In genomic region chr7:19113001-19113349, GRCh38 we compare ENCODE assay signal across 26 cellular contexts. TPM values are rescaled to one million over a fixed set of nuclear protein-coding genes. Genes with fewer than 3 reads are reported as not detected.
DNase-seq lines count a peak whose midpoint lies in the region; ATAC-seq and TF ChIP-seq lines count a peak whose summit lies in the region.
"Had no signal": no experiment of that assay in that cellular context is flagged by ENCODE, and none has a peak within 500 bp of the region (broad histone marks: within the 10 kb centered on the region; RNA-seq: fewer than 3 reads in every experiment).

No MANE protein-coding gene starts in this region.

- H3K4me2 ChIP-seq in mammary epithelial cell (ENCODE audit: insufficient read depth, low read depth, low read length) (no peak overlapping the region), mesenchymal stem cell (ENCODE audit: low read length, poor library complexity, severe bottlenecking) (peak overlapping the region; percentile 99)
- H3K4me2 ChIP-seq: PC-9 had no signal

- no peak overlapping the region for H2AK5ac ChIP-seq in mesenchymal stem cell (ENCODE audit: low read length, severe bottlenecking)

- H3K9me3 Mint-ChIP-seq in MCF 10A (ENCODE audit: unreplicated experiment) (peaks cover 7% of the 10 kb centered on the region), brain (peaks cover 0 to 4% (median 0%) of the 10 kb centered on the region in 5 experiments), type B pancreatic cell (no peaks in the 10 kb centered on the region)
- H3K9me3 Mint-ChIP-seq in naive thymus-derived CD8-positive, alpha-beta T cell: peaks cover 0 to 19% (median 10%) of the 10 kb centered on the region in 9 donors

- in situ Hi-C loops in mammary epithelial cell (cut with MboI; ENCODE audit: low sequenced_read_pairs in 2 of 2): loop anchor here in 1 of 2 donors (25.0 kb wide), 1 partner anchor 549 kb away; no protein-coding TSS in a partner anchor

- H3K4me3 ChIP-seq in mammary epithelial cell (replicated peaks in 1 of 3; ENCODE audit: insufficient read depth in 1 of 3, low read depth in 2 of 3, low read length in 3 of 3) (no peak overlapping the region), mesenchymal stem cell (ENCODE audit: insufficient read depth in 1 of 2, low read depth in 1 of 2, low read length in 2 of 2) (peak overlapping the region in 1 of 2 experiments; percentile 99)
- H3K4me3 ChIP-seq: K562, PC-9 had no signal

- H2AFZ ChIP-seq in mammary epithelial cell (ENCODE audit: low read depth, low read length) (no peak overlapping the region), mesenchymal stem cell (ENCODE audit: low read depth, low read length) (no peak overlapping the region)

- no peak for TF ChIP-seq CTCF in MCF 10A (IDR thresholded peaks at IDR 0.05; ENCODE audit: unreplicated experiment)
- no peak for TF ChIP-seq CTCF in mammary epithelial cell (conservative IDR thresholded peaks at IDR 0.05 in 1 of 2, IDR thresholded peaks at IDR 0.05 in 1 of 2; ENCODE audit: extremely low read depth in 1 of 2, insufficient read depth in 1 of 2, low read depth in 1 of 2, low read length in 2 of 2)
- TF ChIP-seq CTCF in brain (conservative IDR thresholded peaks at IDR 0.05): no peak
- TF ChIP-seq CTCF in type B pancreatic cell (conservative IDR thresholded peaks at IDR 0.05): no peak

- ATAC-seq in naive thymus-derived CD8-positive, alpha-beta T cell: no peak
- no peak for ATAC-seq in GM21576 (IDR thresholded peaks at IDR 0.05; ENCODE audit: unreplicated experiment)
- ATAC-seq: esophagus mucosa, heart right ventricle, K562 had no signal

- POLR2A ChIA-PET in MCF 10A (lab: Yijun Ruan, JAX): interaction anchor here (0.6 to 4.6 kb wide), 7 partner anchors 11 to 1236 kb away, joined by 3 to 49 read pairs (median 5); no protein-coding TSS in a partner anchor
- POLR2A ChIA-PET in naive thymus-derived CD8-positive, alpha-beta T cell (lab: Charles Lee): no interaction called here

- no peak overlapping the region for H2BK5ac ChIP-seq in mesenchymal stem cell (ENCODE audit: low read depth, low read length, poor library complexity, severe bottlenecking)

- H3K27me3 ChIP-seq in mammary epithelial cell (ENCODE audit: insufficient read depth, low read length) (peaks cover 51% of the 10 kb centered on the region), mesenchymal stem cell (ENCODE audit: control insufficient read depth in 1 of 2, insufficient read depth in 1 of 2, low read length in 2 of 2) (no peaks in the 10 kb centered on the region)

- H3K36me3 ChIP-seq in mammary epithelial cell (ENCODE audit: insufficient read depth, low read length) (no peaks in the 10 kb centered on the region), mesenchymal stem cell (ENCODE audit: control insufficient read depth in 1 of 2, insufficient read depth in 2 of 2, low read depth in 1 of 2, low read length in 2 of 2) (peaks cover 0 to 2% of the 10 kb centered on the region in 2 experiments)
- H3K36me3 ChIP-seq: heart right ventricle, vagina had no signal

- H2BK15ac ChIP-seq in mesenchymal stem cell (ENCODE audit: low read depth, poor library complexity, severe bottlenecking): no peak overlapping the region

- H2BK12ac ChIP-seq in mesenchymal stem cell (ENCODE audit: low read length in 2 of 2): no peak overlapping the region

- no TSS peak for BruUV-seq in MCF 10A (replicated peaks; lab: Mats Ljungman, UMichigan)
- no TSS peak for BruUV-seq in mammary epithelial cell (replicated peaks; lab: Mats Ljungman, UMichigan)

- H3K27me3 Mint-ChIP-seq in MCF 10A (ENCODE audit: insufficient read depth, unreplicated experiment): no peaks in the 10 kb centered on the region
- H3K27me3 Mint-ChIP-seq in brain: peaks cover 99% of the 10 kb centered on the region
- peaks cover 79% of the 10 kb centered on the region for H3K27me3 Mint-ChIP-seq in type B pancreatic cell
- H3K27me3 Mint-ChIP-seq in naive thymus-derived CD8-positive, alpha-beta T cell: peaks cover 41 to 80% (median 66%) of the 10 kb centered on the region in 5 donors

- H3K4me1 Mint-ChIP-seq in MCF 10A (ENCODE audit: insufficient read depth, unreplicated experiment) (peaks cover 6% of the 10 kb centered on the region), brain (peaks cover 10% of the 10 kb centered on the region), type B pancreatic cell (ENCODE audit: unreplicated experiment) (peaks cover 31% of the 10 kb centered on the region)
- peaks cover 0 to 11% (median 3%) of the 10 kb centered on the region in 4 donors for H3K4me1 Mint-ChIP-seq in naive thymus-derived CD8-positive, alpha-beta T cell

- H4K20me1 ChIP-seq in mammary epithelial cell (ENCODE audit: insufficient read depth, low read length): peaks cover 1% of the 10 kb centered on the region

- no peak overlapping the region for H4K91ac ChIP-seq in mesenchymal stem cell (ENCODE audit: low read length)

- H3K18ac ChIP-seq in mesenchymal stem cell (ENCODE audit: low read depth in 1 of 2, low read length in 2 of 2): no peak overlapping the region

- no peak overlapping the region for H3K14ac ChIP-seq in mesenchymal stem cell (ENCODE audit: low read length in 2 of 2)

- H3K4me1 ChIP-seq in mammary epithelial cell (ENCODE audit: insufficient read depth, low read length) (peaks cover 18% of the 10 kb centered on the region), mesenchymal stem cell (ENCODE audit: control insufficient read depth, insufficient read depth, low read depth, low read length) (peaks cover 15% of the 10 kb centered on the region)

- H3K36me3 Mint-ChIP-seq in MCF 10A (ENCODE audit: insufficient read depth, unreplicated experiment) (peaks cover 46% of the 10 kb centered on the region), brain (no peaks in the 10 kb centered on the region), type B pancreatic cell (peaks cover 17% of the 10 kb centered on the region)
- H3K36me3 Mint-ChIP-seq in naive thymus-derived CD8-positive, alpha-beta T cell: peaks cover 0 to 19% (median 0%) of the 10 kb centered on the region in 3 donors

- H3K27ac ChIP-seq in mammary epithelial cell (ENCODE audit: insufficient read depth, low read depth, low read length) (no peak overlapping the region), mesenchymal stem cell (ENCODE audit: low read length, poor library complexity, severe bottlenecking) (no peak overlapping the region)
- H3K27ac ChIP-seq: PC-9, vagina had no signal

- H3K79me1 ChIP-seq in mesenchymal stem cell (replicated peaks; ENCODE audit: low read length, poor library complexity, severe bottlenecking): peaks cover 14% of the 10 kb centered on the region

- CTCF ChIA-PET in MCF 10A (lab: Yijun Ruan, JAX): interaction anchor here (0.6 to 1.1 kb wide), 4 partner anchors 17 to 755 kb away, joined by 3 to 4 read pairs (median 3); no protein-coding TSS in a partner anchor
- CTCF ChIA-PET in mammary epithelial cell (lab: Charles Lee; ENCODE audit: low non-redundant PET): no interaction called here

- no peak overlapping the region for H3K23ac ChIP-seq in mesenchymal stem cell (ENCODE audit: low read length in 2 of 2)

- H3K79me2 ChIP-seq in mammary epithelial cell (ENCODE audit: insufficient read depth, low read length): no peaks in the 10 kb centered on the region

- dilution Hi-C loops in mammary epithelial cell (cut with HindIII; ENCODE audit: low sequenced_read_pairs): loop anchor here (5.0 kb wide), 1 partner anchor 66 kb away; no protein-coding TSS in a partner anchor

- no peak overlapping the region for H3K4ac ChIP-seq in mesenchymal stem cell (ENCODE audit: low read depth in 1 of 2, low read length in 2 of 2)

- whole genome bisulfite sequencing in mammary epithelial cell (ENCODE audit: low coverage, missing lambda C conversion rate): 26% methylated on average over 4 of the region's 4 CpGs
- 83% methylated on average over 1 of the region's 4 CpGs for WGBS in mesenchymal stem cell

- H3K9me3 ChIP-seq in mammary epithelial cell (replicated peaks; ENCODE audit: insufficient read depth, low read length) (no peaks in the 10 kb centered on the region), mesenchymal stem cell (ENCODE audit: control insufficient read depth, low read length) (no peaks in the 10 kb centered on the region)
- H3K9me3 ChIP-seq: heart right ventricle, vagina had no signal

- intact Hi-C loops in MCF 10A (cut with micrococcal nuclease) (loop anchor here (10.0 kb wide), 1 partner anchor 358 kb away; no protein-coding TSS in a partner anchor), mammary epithelial cell (cut with micrococcal nuclease) (no loop called here)

- DNase-seq in MCF 10A (ENCODE audit: unreplicated experiment): no peak
- DNase-seq in mammary epithelial cell: no peak
- no peak for DNase-seq in mesenchymal stem cell
- no peak for DNase-seq in type B pancreatic cell (ENCODE audit: extremely low spot score, unreplicated experiment)
- DNase-seq in naive thymus-derived CD8-positive, alpha-beta T cell: no peak
- DNase-seq in NCI-H69 (lab: John Stamatoyannopoulos, UW): no peak
- DNase-seq: 8988T; activated CD4-positive, alpha-beta T cell treated with anti-CD3 and anti-CD28 coated beads, Interleukin-2, amount 50 U/mL, for 48 hours; activated gamma-delta T cell treated with Interleukin-2 at 50 U/mL for 16 hours; amniotic stem cell; C1 segment of cervical spinal cord; cerebellar nuclear complex; effector memory CD4-positive, alpha-beta T cell; NCI-H187; NCI-H82; PC-9 had no signal

- H3K9ac ChIP-seq in mammary epithelial cell (ENCODE audit: insufficient read depth, low read length) (no peak overlapping the region), mesenchymal stem cell (ENCODE audit: low read length) (peak overlapping the region; percentile 99)

- H3K4me3 Mint-ChIP-seq in MCF 10A (ENCODE audit: unreplicated experiment) (peak overlapping the region; percentile 97), brain (peak overlapping the region in 3 of 5 experiments; percentile 42 to 81 (median 52)), type B pancreatic cell (peak overlapping the region; percentile 82)
- no peak overlapping the region for H3K4me3 Mint-ChIP-seq in naive thymus-derived CD8-positive, alpha-beta T cell

- no peak overlapping the region for H4K8ac ChIP-seq in mesenchymal stem cell (ENCODE audit: low read length)

- no peak overlapping the region for H2BK120ac ChIP-seq in mesenchymal stem cell (ENCODE audit: low read depth, low read length)

- H3K27ac Mint-ChIP-seq in MCF 10A (ENCODE audit: low read depth, unreplicated experiment) (no peak overlapping the region), brain (no peak overlapping the region), type B pancreatic cell (peak overlapping the region; percentile 49)
- no peak overlapping the region for H3K27ac Mint-ChIP-seq in naive thymus-derived CD8-positive, alpha-beta T cell

RNA-seq across cellular contexts. Expression of gene TWIST1, which starts 4.5 kb away (rescaled TPM):
- total RNA-seq in MCF 10A (2022): 16.1 and 18.9 TPM in 2 replicates
- 1 to 10 TPM; 2.3 TPM for total RNA-seq in mammary epithelial cell
- 1.6 TPM for polyA plus RNA-seq in mammary epithelial cell
- polyA minus RNA-seq in mammary epithelial cell: 0.36 TPM
- 0.19 TPM for polyA plus RNA-seq in brain (ENCODE audit: insufficient read depth, low read depth, low replicate concordance)
- polyA plus RNA-seq in mesenchymal stem cell (2013, experiment 1 of 2): 18.3 TPM
- polyA plus RNA-seq in mesenchymal stem cell (2013, experiment 2 of 2): 18.4 TPM
- 20.4 and 121 TPM in 2 replicates for total RNA-seq in type B pancreatic cell (ENCODE audit: low replicate concordance)
- not detected for total RNA-seq in naive thymus-derived CD8-positive, alpha-beta T cell
- not detected for polyA plus RNA-seq in naive thymus-derived CD8-positive, alpha-beta T cell
- total RNA-seq: renal cortical epithelial cell had no signal

RNA-seq across cellular contexts. Expression of gene FERD3L, which starts 32.2 kb away (rescaled TPM):
- total RNA-seq in MCF 10A (2022) (not detected in 2 replicates), mammary epithelial cell (not detected), type B pancreatic cell (ENCODE audit: low replicate concordance) (not detected in 2 replicates)
- polyA plus RNA-seq in mammary epithelial cell (not detected), brain (ENCODE audit: insufficient read depth, low read depth, low replicate concordance) (not detected)
- polyA minus RNA-seq in mammary epithelial cell: not detected
- not detected for polyA plus RNA-seq in mesenchymal stem cell (2013, experiment 1 of 2)
- not detected for polyA plus RNA-seq in mesenchymal stem cell (2013, experiment 2 of 2)
- total RNA-seq in naive thymus-derived CD8-positive, alpha-beta T cell: not detected
- polyA plus RNA-seq in naive thymus-derived CD8-positive, alpha-beta T cell: not detected
- total RNA-seq: esophagus mucosa; heart right ventricle; K562; liver; PC-9; renal cortical epithelial cell; subcutaneous adipose tissue; T-helper 2 cell treated with Interferon-gamma antibody and Interleukin-4, amounts not matched to agents 100 ng/mL and 5 ng/mL, for 36 hours; vagina had no signal
- polyA plus RNA-seq: K562, liver had no signal

Comparison
In these comparisons a context has a peak if more than half of its experiments do, and no peak if none do; other contexts are left out.
1. H3K4me3 Mint-ChIP-seq: peak in MCF 10A (single experiment), brain (3 of 5) and type B pancreatic cell (single experiment); none in naive thymus-derived CD8-positive, alpha-beta T cell (0 of 10).